ENCODE assay signal across 18 cellular contexts in genomic region chr7:50607524-50608125, GRCh38. TPM values are rescaled to one million over a fixed set of nuclear protein-coding genes. Genes with fewer than 3 reads are reported as not detected.
DNase-seq lines count a peak whose midpoint lies in the region; ATAC-seq and TF ChIP-seq lines count a peak whose summit lies in the region.
"Had no signal": no experiment of that assay in that cellular context is flagged by ENCODE, and none has a peak within 500 bp of the region (broad histone marks: within the 10 kb centered on the region; RNA-seq: fewer than 3 reads in every experiment).

No MANE protein-coding gene starts in this region.

- no peak for DNase-seq in T-helper 2 cell treated with Interferon-gamma antibody and Interleukin-4, amounts not matched to agents 5 μg/mL and 100 μg/mL, for 36 hours (ENCODE audit: low spot score)
- no peak for DNase-seq in T-helper 2 cell
- DNase-seq in EL = peak; percentile 18
- DNase-seq in RPMI7951 (ENCODE audit: low read depth) = peak; percentile 9
- no peak for DNase-seq in naive thymus-derived CD4-positive, alpha-beta T cell
- no peak for DNase-seq in adrenal gland
- DNase-seq in dorsolateral prefrontal cortex = no peak
- DNase-seq: activated gamma-delta T cell, DMS53, hippocampal formation, midbrain, NCI-H446, WERI-Rb-1 had no signal

- no peaks in the 10 kb centered on the region for H3K27me3 ChIP-seq in naive thymus-derived CD4-positive, alpha-beta T cell (ENCODE audit: control insufficient read depth in 2 of 2, insufficient read depth in 2 of 2, low read length in 2 of 2)
- H3K27me3 ChIP-seq in adrenal gland = no peaks in the 10 kb centered on the region
- H3K27me3 ChIP-seq in dorsolateral prefrontal cortex = no peaks in the 10 kb centered on the region
- H3K27me3 ChIP-seq: ascending aorta, BLaER1, neutrophil had no signal

- H3K4me1 ChIP-seq in naive thymus-derived CD4-positive, alpha-beta T cell (ENCODE audit: control insufficient read depth in 2 of 2, insufficient read depth in 2 of 2, low read length in 2 of 2) = peaks cover 14 to 41% of the 10 kb centered on the region in 2 donors
- no peaks in the 10 kb centered on the region for H3K4me1 ChIP-seq in adrenal gland (replicated peaks in 1 of 2)
- H3K4me1 ChIP-seq: ascending aorta had no signal

- H3K4me1 Mint-ChIP-seq in T-helper 2 cell treated with Interferon-gamma antibody and Interleukin-4, amounts not matched to agents 5 μg/mL and 100 μg/mL, for 36 hours (ENCODE audit: low read depth) = peaks cover 39% of the 10 kb centered on the region
- H3K4me1 Mint-ChIP-seq in naive thymus-derived CD4-positive, alpha-beta T cell = peaks cover 25 to 45% (median 33%) of the 10 kb centered on the region in 7 donors

- H3K27ac Mint-ChIP-seq in T-helper 2 cell treated with Interferon-gamma antibody and Interleukin-4, amounts not matched to agents 5 μg/mL and 100 μg/mL, for 36 hours = peak overlapping the region; percentile 14
- peak overlapping the region in 6 of 9 donors; percentile 7 to 75 (median 37) for H3K27ac Mint-ChIP-seq in naive thymus-derived CD4-positive, alpha-beta T cell

- peaks cover 4% of the 10 kb centered on the region for H3K27me3 Mint-ChIP-seq in T-helper 2 cell treated with Interferon-gamma antibody and Interleukin-4, amounts not matched to agents 5 μg/mL and 100 μg/mL, for 36 hours (ENCODE audit: low read depth)
- peaks cover 0 to 27% (median 0%) of the 10 kb centered on the region in 5 donors for H3K27me3 Mint-ChIP-seq in naive thymus-derived CD4-positive, alpha-beta T cell

- peaks cover 15% of the 10 kb centered on the region for H3K36me3 Mint-ChIP-seq in T-helper 2 cell treated with Interferon-gamma antibody and Interleukin-4, amounts not matched to agents 5 μg/mL and 100 μg/mL, for 36 hours (ENCODE audit: low read depth)
- peaks cover 0 to 18% (median 15%) of the 10 kb centered on the region in 5 donors for H3K36me3 Mint-ChIP-seq in naive thymus-derived CD4-positive, alpha-beta T cell

- TF ChIP-seq CTCF in adrenal gland (IDR thresholded peaks at IDR 0.05) (no peak), dorsolateral prefrontal cortex (IDR thresholded peaks at IDR 0.05 in 54 of 56, conservative IDR thresholded peaks at IDR 0.05 in 2 of 56; ENCODE audit: low read depth in 1 of 56, partially characterized antibody in 56 of 56) (no peak)

- H3K27ac ChIP-seq in naive thymus-derived CD4-positive, alpha-beta T cell (ENCODE audit: low read depth, low read length) = no peak overlapping the region
- H3K27ac ChIP-seq in adrenal gland (no peak overlapping the region), dorsolateral prefrontal cortex (no peak overlapping the region)
- H3K27ac ChIP-seq: ascending aorta, BLaER1, neutrophil, WERI-Rb-1 had no signal

- POLR2A ChIA-PET in naive thymus-derived CD4-positive, alpha-beta T cell (lab: Charles Lee) = interaction anchor here (1.0 to 1.4 kb wide), 2 partner anchors 8 to 9 kb away, joined by 3 to 6 read pairs; no protein-coding TSS in a partner anchor

- H3K4me3 ChIP-seq in naive thymus-derived CD4-positive, alpha-beta T cell (ENCODE audit: low read length) = no peak overlapping the region
- no peak overlapping the region for H3K4me3 ChIP-seq in adrenal gland
- no peak overlapping the region for H3K4me3 ChIP-seq in dorsolateral prefrontal cortex
- H3K4me3 ChIP-seq: ascending aorta, BLaER1 had no signal

- CTCF ChIA-PET in naive thymus-derived CD4-positive, alpha-beta T cell (lab: Charles Lee) = interaction anchor here (1.1 kb wide), 1 partner anchor 10 kb away, joined by 4 read pairs; no protein-coding TSS in a partner anchor

- 85 to 96% (median 91%) methylated on average over 6 of the region's 6 CpGs for WGBS in adrenal gland, 4 donors

- TF ChIP-seq POLR2A in adrenal gland (IDR thresholded peaks at IDR 0.05) = no peak

- peak overlapping the region; percentile 7 for H3K4me3 Mint-ChIP-seq in T-helper 2 cell treated with Interferon-gamma antibody and Interleukin-4, amounts not matched to agents 5 μg/mL and 100 μg/mL, for 36 hours
- H3K4me3 Mint-ChIP-seq in naive thymus-derived CD4-positive, alpha-beta T cell = peak overlapping the region in 7 of 10 donors; percentile 18 to 67 (median 36)

- H3K36me3 ChIP-seq in naive thymus-derived CD4-positive, alpha-beta T cell (ENCODE audit: control insufficient read depth in 2 of 3, insufficient read depth in 3 of 3, low read length in 3 of 3) = peaks cover 0 to 28% (median 0%) of the 10 kb centered on the region in 3 experiments
- H3K36me3 ChIP-seq in adrenal gland (replicated peaks in 1 of 2) = peaks cover 0 to 52% of the 10 kb centered on the region in 2 donors
- H3K36me3 ChIP-seq: WERI-Rb-1 had no signal

- H3K9me3 ChIP-seq in naive thymus-derived CD4-positive, alpha-beta T cell (ENCODE audit: control insufficient read depth in 2 of 3, low read length in 3 of 3) = no peaks in the 10 kb centered on the region
- no peaks in the 10 kb centered on the region for H3K9me3 ChIP-seq in adrenal gland (replicated peaks in 1 of 3)
- H3K9me3 ChIP-seq: ascending aorta, neutrophil had no signal

- intact Hi-C loops in naive thymus-derived CD4-positive, alpha-beta T cell (cut with micrococcal nuclease) = no loop called here
- intact Hi-C loops in adrenal gland (cut with DNase I) (no loop called here), dorsolateral prefrontal cortex (cut with DNase I) (loop anchor here in 1 of 2 donors (10.0 kb wide), 1 partner anchor 397 kb away; no protein-coding TSS in a partner anchor)

- ATAC-seq in naive thymus-derived CD4-positive, alpha-beta T cell = no peak
- ATAC-seq in HG03159 (IDR thresholded peaks at IDR 0.05; ENCODE audit: unreplicated experiment) = no peak
- ATAC-seq: Right ventricle myocardium inferior had no signal

- H3K9me3 Mint-ChIP-seq in T-helper 2 cell treated with Interferon-gamma antibody and Interleukin-4, amounts not matched to agents 5 μg/mL and 100 μg/mL, for 36 hours = peaks cover 19% of the 10 kb centered on the region
- peaks cover 0 to 14% (median 5%) of the 10 kb centered on the region in 11 donors for H3K9me3 Mint-ChIP-seq in naive thymus-derived CD4-positive, alpha-beta T cell

RNA-seq across cellular contexts. Expression of gene DDC, which starts 42.4 kb away (rescaled TPM):
- total RNA-seq in RPMI7951 (2014; rRNA removed; shearing (Covaris generic)) = 0.39 TPM in 1 of 2 replicates, not detected in the other
- total RNA-seq in naive thymus-derived CD4-positive, alpha-beta T cell = not detected
- not detected for polyA plus RNA-seq in naive thymus-derived CD4-positive, alpha-beta T cell
- 10 to 100 TPM in 4 of 8 donors, 1 to 10 TPM in 2, under 1 TPM in 2; 0.58 to 52.7 (median 9.5) TPM for total RNA-seq in adrenal gland
- polyA plus RNA-seq in adrenal gland = 10 to 100 TPM; 10.4 to 27.5 (median 23.5) TPM
- 1 to 10 TPM in 8 of 120 experiments, under 1 TPM in 10, not detected in 102; 0.29 to 2.3 (median 0.87) TPM for total RNA-seq in dorsolateral prefrontal cortex
- total RNA-seq: ascending aorta, Right ventricle myocardium inferior had no signal

Comparison
In these comparisons a context has a peak if more than half of its experiments do, and no peak if none do; other contexts are left out.
1. DNase-seq: peak in EL (single experiment) and RPMI7951 (single experiment); none in T-helper 2 cell treated with Interferon-gamma antibody and Interleukin-4, amounts not matched to agents 5 μg/mL and 100 μg/mL, for 36 hours (single experiment), T-helper 2 cell (0 of 5), naive thymus-derived CD4-positive, alpha-beta T cell (0 of 9), adrenal gland (0 of 7) and dorsolateral prefrontal cortex (0 of 10).